Comparison of ENCODE assay signal across 20 cellular contexts in genomic region chr3:133733226-133733625, GRCh38. TPM values are rescaled to one million over a fixed set of nuclear protein-coding genes. Genes with fewer than 3 reads are reported as not detected.
"Had no signal": no experiment of that assay in that cellular context is flagged by ENCODE, and none has a peak within 500 bp of the region (broad histone marks: within the 10 kb centered on the region; RNA-seq: fewer than 3 reads in every experiment).

No MANE protein-coding gene starts in this region.

- H3K36me3 ChIP-seq: SJSA1 had no signal

- H3K9me3 ChIP-seq: SJSA1 had no signal

- H3K4me1 ChIP-seq: SJSA1 had no signal

- H3K4me3 ChIP-seq: SJSA1, SK-N-MC had no signal

- DNase-seq: KBM-7, MV-4-11, NCI-H1048, NCI-H1105, NCI-H1417, NCI-H1436 treated with DMSO at 0.1 percent for 48 hours, NCI-H1694, NCI-H187 treated with DMSO at 0.1 percent for 48 hours, NCI-H2029 treated with DMSO at 0.1 percent for 48 hours, NCI-H2227 treated with DMSO at 0.1 percent for 48 hours, NCI-H524 treated with DMSO at 0.1 percent for 48 hours, NCI-H69, NCI-H774, Right ventricle myocardium superior, RPMI8226, SIG-M5 had no signal

- FAIRE-seq: RCC 7860 had no signal

- H3K27ac ChIP-seq: SJSA1, SK-N-MC had no signal

RNA-seq across cellular contexts. Expression of gene TF, which starts 13.0 kb away (rescaled TPM):
- total RNA-seq: LHCN-M2, SJSA1 had no signal
